ENCODE assay signal across 13 cellular contexts in the genomic region with DNA sequence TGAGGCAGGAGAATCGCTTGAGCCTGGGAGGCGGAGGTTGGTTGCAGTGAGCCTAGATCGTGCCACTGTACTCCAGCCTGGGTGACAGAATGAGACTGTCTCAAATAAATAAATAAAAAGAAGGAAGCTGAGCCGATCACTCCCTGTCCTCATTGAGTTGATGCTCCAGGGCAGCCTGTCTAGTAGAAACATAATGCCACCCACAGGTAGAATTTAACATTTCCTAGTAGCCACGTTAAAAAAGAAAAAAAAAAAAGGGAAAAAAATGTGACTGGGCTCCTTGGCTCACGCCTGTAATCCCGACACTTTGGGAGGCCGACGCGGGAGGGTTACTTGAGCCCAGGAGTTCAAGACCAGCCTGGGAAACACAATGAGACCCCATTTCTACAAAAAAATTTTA.
DNase-seq lines count a peak whose midpoint lies in the region; ATAC-seq, FAIRE-seq and TF ChIP-seq lines count a peak whose summit lies in the region.
"Had no signal": no experiment of that assay in that cellular context is flagged by ENCODE, and none has a peak within 500 bp of the region (broad histone marks: within the 10 kb centered on the region; RNA-seq: fewer than 3 reads in every experiment).

No MANE protein-coding gene starts in this region.

- POLR2A ChIA-PET in H1 (lab: Charles Lee; ENCODE audit: partially characterized antibody): interaction anchor here (0.9 kb wide), 1 partner anchor 18 kb away, joined by 4 read pairs; no protein-coding TSS in a partner anchor

- H3K18ac ChIP-seq in H9 (ENCODE audit: insufficient read length, low read depth, low read length) (no peak overlapping the region), H1 (ENCODE audit: extremely low read depth, low read length) (no peak overlapping the region)

- H2BK5ac ChIP-seq in H9 (ENCODE audit: insufficient read length, low read length) (no peak overlapping the region), H1 (ENCODE audit: low read depth, low read length) (no peak overlapping the region)

- H3K27me3 ChIP-seq in H9 (ENCODE audit: insufficient read depth, low read length) (no peaks in the 10 kb centered on the region), H1 (replicated peaks in 1 of 4; ENCODE audit: control insufficient read depth in 3 of 4, extremely low read depth in 1 of 4, insufficient read depth in 3 of 4, low read length in 3 of 4) (no peaks in the 10 kb centered on the region; a peak in 1 of 7 replicates), sigmoid colon (no peaks in the 10 kb centered on the region), thyroid gland (no peaks in the 10 kb centered on the region)

- WGBS in H9 (ENCODE audit: extremely low coverage, insufficient read length, low lambda C conversion rate): no CpG with 5 or more reads among the region's 10 CpGs
- WGBS in H1 (ENCODE audit: extremely low coverage in 1 of 2, insufficient coverage in 1 of 2, insufficient read length in 1 of 2, insufficient replicate concordance in 2 of 2, low coverage in 1 of 2, low lambda C conversion rate in 2 of 2, missing lambda C conversion rate in 1 of 2), 2 experiments: 90% methylated on average over 10 of the region's 10 CpGs; no CpG with 5 or more reads in 1 of the 2 experiments
- WGBS in sigmoid colon, 2 donors: 79 to 89% methylated on average over 10 of the region's 10 CpGs
- WGBS in thyroid gland, 2 donors: 80 to 81% methylated on average over 10 of the region's 10 CpGs

- no peak overlapping the region for H3K4me2 ChIP-seq in H9 (ENCODE audit: insufficient read depth, insufficient read length, low read length)
- no peak overlapping the region for H3K4me2 ChIP-seq in H1 (ENCODE audit: insufficient read depth in 1 of 2, low read depth in 2 of 2, low read length in 2 of 2)

- ATAC-seq in HG03045 (IDR thresholded peaks at IDR 0.05; ENCODE audit: unreplicated experiment) (no peak), GM21526 (IDR thresholded peaks at IDR 0.05; ENCODE audit: low FRiP score, unreplicated experiment) (no peak)

- no peak overlapping the region for H2BK12ac ChIP-seq in H9 (ENCODE audit: insufficient read length, low read depth, low read length)
- no peak overlapping the region for H2BK12ac ChIP-seq in H1 (ENCODE audit: low read depth, low read length)

- no peak overlapping the region for H2BK20ac ChIP-seq in H9 (ENCODE audit: low read depth, low read length, poor library complexity, severe bottlenecking)
- H2BK20ac ChIP-seq in H1 (ENCODE audit: low read length): no peak overlapping the region

- no peak overlapping the region for H4K5ac ChIP-seq in H9 (ENCODE audit: insufficient read length, low read depth, low read length)
- no peak overlapping the region for H4K5ac ChIP-seq in H1 (ENCODE audit: insufficient read length, low read depth, low read length)

- no peak overlapping the region for H2AK5ac ChIP-seq in H9 (ENCODE audit: insufficient read length, low read length)
- H2AK5ac ChIP-seq in H1 (ENCODE audit: low read depth, low read length): no peak overlapping the region

- TF ChIP-seq CTCF in H9 (conservative IDR thresholded peaks at IDR 0.05): peak; percentile 18; the same call in 1 of the 3 replicates
- TF ChIP-seq CTCF in H1 (IDR thresholded peaks at IDR 0.05; ENCODE audit: control extremely low read depth in 1 of 3, insufficient read depth in 1 of 3, low read depth in 1 of 3, low read length in 3 of 3): no peak
- no peak for TF ChIP-seq CTCF in sigmoid colon (IDR thresholded peaks at IDR 0.05)
- no peak for TF ChIP-seq CTCF in thyroid gland (IDR thresholded peaks at IDR 0.05)

- no peak overlapping the region for H3K27ac Mint-ChIP-seq in H9
- H3K27ac Mint-ChIP-seq: CD4-positive, alpha-beta memory T cell had no signal

- no peak overlapping the region for H3K4ac ChIP-seq in H9 (ENCODE audit: low read depth, low read length)
- no peak overlapping the region for H3K4ac ChIP-seq in H1 (replicated peaks; ENCODE audit: insufficient read length, low read depth, low read length)

- no peaks in the 10 kb centered on the region for H3K4me1 ChIP-seq in H9 (ENCODE audit: insufficient read depth, low read length)
- H3K4me1 ChIP-seq in H1 (replicated peaks in 1 of 4; ENCODE audit: control insufficient read depth in 3 of 4, insufficient read depth in 4 of 4, low read length in 3 of 4): 0 out of 7 replicates have a peak, but pooled peaks cover 0 to 2% (median 0%) of the 10 kb centered on the region in 4 experiments
- peaks cover 0 to 27% (median 22%) of the 10 kb centered on the region in 4 donors for H3K4me1 ChIP-seq in sigmoid colon
- H3K4me1 ChIP-seq in thyroid gland: peaks cover 12 to 23% of the 10 kb centered on the region in 2 donors

- TF ChIP-seq EP300 in H1 (IDR thresholded peaks at IDR 0.05; ENCODE audit: borderline replicate concordance in 1 of 2, low read depth in 2 of 2, low read length in 2 of 2): no peak
- no peak for TF ChIP-seq EP300 in sigmoid colon (IDR thresholded peaks at IDR 0.05)

- CTCF ChIA-PET in H1 (lab: Charles Lee; ENCODE audit: partially characterized antibody): interaction anchor here (0.7 to 2.2 kb wide), 5 partner anchors 12 to 349 kb away, joined by 3 to 5 read pairs (median 3); no protein-coding TSS in a partner anchor

- H3K79me2 ChIP-seq in H9 (ENCODE audit: insufficient read depth, low read length) (no peaks in the 10 kb centered on the region), H1 (ENCODE audit: control insufficient read depth in 1 of 2, insufficient read depth in 2 of 2, low read length in 2 of 2) (no peaks in the 10 kb centered on the region)

- no peak overlapping the region for H2BK15ac ChIP-seq in H9 (ENCODE audit: low read depth, low read length)
- H2BK15ac ChIP-seq in H1 (ENCODE audit: low read length): no peak overlapping the region

- no peaks in the 10 kb centered on the region for H3K23me2 ChIP-seq in H9 (ENCODE audit: insufficient read length, low read depth, low read length, poor library complexity, severe bottlenecking)
- no peaks in the 10 kb centered on the region for H3K23me2 ChIP-seq in H1 (ENCODE audit: low read depth, low read length)

- intact Hi-C loops in sigmoid colon (cut with DNase I) (no loop called here), thyroid gland (cut with DNase I) (no loop called here)

- H3T11ph ChIP-seq in H9 (ENCODE audit: low read length): no peak overlapping the region

- no peaks in the 10 kb centered on the region; a peak in 1 of 5 replicates for H3K9me3 Mint-ChIP-seq in H9

- H3K27me3 Mint-ChIP-seq in H9 (ENCODE audit: low read depth): peaks cover 9% of the 10 kb centered on the region
- H3K27me3 Mint-ChIP-seq: CD4-positive, alpha-beta memory T cell had no signal

- no peaks in the 10 kb centered on the region for H3K36me3 ChIP-seq in H1 (ENCODE audit: control insufficient read depth in 2 of 4, insufficient read depth in 4 of 4, low read length in 3 of 4)
- no peaks in the 10 kb centered on the region for H3K36me3 ChIP-seq in sigmoid colon
- no peaks in the 10 kb centered on the region for H3K36me3 ChIP-seq in thyroid gland

- FAIRE-seq in H1 (lab: Jason Lieb, UNC): no peak

- H4K91ac ChIP-seq in H9 (ENCODE audit: insufficient read length, low read depth, low read length) (no peak overlapping the region), H1 (replicated peaks; ENCODE audit: insufficient read length, low read length) (no peak overlapping the region)

- H3K4me3 ChIP-seq in H1 (ENCODE audit: extremely low read depth in 1 of 4, insufficient read depth in 2 of 4, low read depth in 3 of 4, low read length in 4 of 4) (no peak overlapping the region), sigmoid colon (no peak overlapping the region), thyroid gland (replicated peaks in 1 of 3) (no peak overlapping the region)

- H4K20me1 ChIP-seq in H9 (ENCODE audit: control insufficient read depth, insufficient read depth, insufficient read length) (no peaks in the 10 kb centered on the region), H1 (replicated peaks in 1 of 2; ENCODE audit: control insufficient read depth in 1 of 2, insufficient read depth in 2 of 2, low read length in 2 of 2) (no peaks in the 10 kb centered on the region)

- no peak overlapping the region for H3K4me3 Mint-ChIP-seq in H9
- H3K4me3 Mint-ChIP-seq: CD4-positive, alpha-beta memory T cell had no signal

- H3K27ac ChIP-seq in H9 (ENCODE audit: insufficient read length, low read depth, low read length) (no peak overlapping the region), H1 (ENCODE audit: low read depth, low read length) (no peak overlapping the region), sigmoid colon (peak overlapping the region; percentile 41 to 68 (median 64)), thyroid gland (peak overlapping the region in 1 of 3 donors; percentile 30)

- no peaks in the 10 kb centered on the region for H3K9me3 ChIP-seq in H9 (ENCODE audit: control insufficient read depth, low read depth, low read length)
- H3K9me3 ChIP-seq in H1 (ENCODE audit: insufficient read depth in 2 of 2, low read depth in 1 of 2, low read length in 1 of 2): no peaks in the 10 kb centered on the region; a peak in 1 of 4 replicates
- no peaks in the 10 kb centered on the region for H3K9me3 ChIP-seq in sigmoid colon
- no peaks in the 10 kb centered on the region for H3K9me3 ChIP-seq in thyroid gland

- DNase-seq in H9 (no peak), NCI-H69 (lab: John Stamatoyannopoulos, UW) (peak; percentile 33), H1 (ENCODE audit: low read depth in 1 of 2, low spot score in 2 of 2) (no peak), sigmoid colon (no peak), NCI-H526 treated with DMSO at 0.1 percent for 48 hours (lab: John Stamatoyannopoulos, UW) (no peak), thyroid gland (no peak)
- DNase-seq: activated CD4-positive, alpha-beta T cell treated with anti-CD3 and anti-CD28 coated beads for 48 hours; activated T-cell treated with anti-CD3 and anti-CD28 coated beads, Interleukin-2, amount 50 U/mL, for 48 hours; CD4-positive, alpha-beta memory T cell; NCI-H2029 treated with DMSO at 0.1 percent for 48 hours; T-helper 1 cell had no signal

- H3K36me3 Mint-ChIP-seq in H9 (ENCODE audit: insufficient read depth in 1 of 3, low read depth in 3 of 3): no peaks in the 10 kb centered on the region

- no peak overlapping the region for H2BK120ac ChIP-seq in H9 (ENCODE audit: low read depth, low read length, poor library complexity, severe bottlenecking)
- H2BK120ac ChIP-seq in H1 (replicated peaks; ENCODE audit: low read depth, low read length): no peak overlapping the region

- peak; percentile 28 to 29 for TF ChIP-seq RAD21 in H1 (IDR thresholded peaks at IDR 0.05 in 1 of 2, conservative IDR thresholded peaks at IDR 0.05 in 1 of 2; ENCODE audit: low read depth in 2 of 2, low read length in 2 of 2)

- TF ChIP-seq POLR2A in H1 (IDR thresholded peaks at IDR 0.05; ENCODE audit: control extremely low read depth in 1 of 2, low read depth in 2 of 2, low read length in 2 of 2) (no peak), sigmoid colon (IDR thresholded peaks at IDR 0.05) (no peak), thyroid gland (IDR thresholded peaks at IDR 0.05) (no peak)

- H3K79me1 ChIP-seq in H9 (ENCODE audit: insufficient read depth, low read depth, low read length, poor library complexity, severe bottlenecking) (no peaks in the 10 kb centered on the region), H1 (ENCODE audit: low read depth, low read length) (no peaks in the 10 kb centered on the region; the same call in 1 of the 2 replicates)

- peaks cover 4 to 10% of the 10 kb centered on the region in 2 experiments for H3K4me1 Mint-ChIP-seq in H9
- H3K4me1 Mint-ChIP-seq: CD4-positive, alpha-beta memory T cell had no signal

- H3K56ac ChIP-seq in H9 (ENCODE audit: insufficient read length, low read depth, low read length) (no peak overlapping the region), H1 (replicated peaks; ENCODE audit: insufficient read length, low read depth, low read length) (no peak overlapping the region)

- no peak overlapping the region for H3K9ac ChIP-seq in H9 (ENCODE audit: extremely low read depth, insufficient read length, low read length)
- H3K9ac ChIP-seq in H1 (replicated peaks in 1 of 4; ENCODE audit: extremely low read depth in 1 of 4, low read depth in 3 of 4, low read length in 3 of 4): no peak overlapping the region

- no peak overlapping the region for H4K8ac ChIP-seq in H9 (replicated peaks; ENCODE audit: insufficient read length, low read depth, low read length)
- H4K8ac ChIP-seq in H1 (ENCODE audit: extremely low read depth, insufficient read depth, low read length): no peak overlapping the region

- H2AFZ ChIP-seq in H9 (ENCODE audit: low read length) (no peak overlapping the region), H1 (ENCODE audit: low read length) (no peak overlapping the region)

- no peak overlapping the region for H3K14ac ChIP-seq in H9 (ENCODE audit: insufficient read depth, low read length)
- H3K14ac ChIP-seq in H1 (ENCODE audit: insufficient read length): no peak overlapping the region

- no peak overlapping the region for H3K23ac ChIP-seq in H9 (ENCODE audit: insufficient read length, low read depth, low read length)
- H3K23ac ChIP-seq in H1 (ENCODE audit: insufficient read length): no peak overlapping the region

Comparison
In these comparisons a context has a peak if more than half of its experiments do, and no peak if none do; other contexts are left out.
1. H3K27ac ChIP-seq: peak in sigmoid colon (4 of 4); none in H9 (single experiment) and H1 (single experiment).